30 cellular contexts compared by ENCODE assay signal in the genomic region with DNA sequence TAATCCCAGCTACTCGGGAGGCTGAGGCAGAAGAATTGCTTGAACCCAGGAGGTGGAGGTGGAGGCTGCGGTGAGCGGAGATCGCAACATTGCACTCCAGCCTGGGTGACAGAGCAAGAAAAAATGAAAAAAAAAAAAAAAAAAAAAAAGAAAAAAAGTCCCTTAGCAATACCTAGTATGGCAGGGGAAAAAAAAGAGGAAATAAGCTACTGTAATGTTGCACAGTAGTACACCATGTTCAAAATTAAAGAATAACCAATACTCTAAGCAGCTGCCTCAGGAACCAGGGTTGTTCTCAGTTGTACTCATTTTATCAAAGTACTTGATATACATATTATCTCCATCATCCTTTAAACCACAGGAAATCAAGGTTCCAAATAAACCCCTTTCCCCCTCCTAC. TPM values are rescaled to one million over a fixed set of nuclear protein-coding genes. Genes with fewer than 3 reads are reported as not detected.
A peak's percentile ranks its signal among the peaks of the same experiment; 100 is the strongest.
DNase-seq lines count a peak whose midpoint lies in the region; ATAC-seq and TF ChIP-seq lines count a peak whose summit lies in the region.
"Had no signal": no experiment of that assay in that cellular context is flagged by ENCODE, and none has a peak within 500 bp of the region (broad histone marks: within the 10 kb centered on the region; RNA-seq: fewer than 3 reads in every experiment).

No MANE protein-coding gene starts in this region.

- no peaks in the 10 kb centered on the region for H3K27me3 ChIP-seq in mammary epithelial cell (ENCODE audit: insufficient read depth, low read length)
- H3K27me3 ChIP-seq: BLaER1, dorsolateral prefrontal cortex, right lobe of liver, transverse colon had no signal

- dilution Hi-C loops in mammary epithelial cell (cut with HindIII; ENCODE audit: low sequenced_read_pairs), result no loop called here

- H2AFZ ChIP-seq in mammary epithelial cell (ENCODE audit: low read depth, low read length), result no peak overlapping the region
- H2AFZ ChIP-seq: GM23338 had no signal

- peaks cover 53% of the 10 kb centered on the region for H3K36me3 ChIP-seq in mammary epithelial cell (ENCODE audit: insufficient read depth, low read length)
- H3K36me3 ChIP-seq: prostate gland had no signal

- H3K9me3 ChIP-seq in mammary epithelial cell (replicated peaks; ENCODE audit: insufficient read depth, low read length), result no peaks in the 10 kb centered on the region
- H3K9me3 ChIP-seq: BLaER1, prostate gland, right lobe of liver, transverse colon had no signal

- CTCF ChIA-PET in MCF 10A (lab: Yijun Ruan, JAX), result interaction anchor here (1.0 to 1.5 kb wide), 4 partner anchors 12 to 796 kb away, joined by 3 to 5 read pairs (median 4); a partner anchor contains a TSS
- CTCF ChIA-PET in mammary epithelial cell (lab: Charles Lee; ENCODE audit: low non-redundant PET), result no interaction called here

- no peak overlapping the region for H3K9ac ChIP-seq in mammary epithelial cell (ENCODE audit: insufficient read depth, low read length)
- H3K9ac ChIP-seq: BLaER1 had no signal

- no peaks in the 10 kb centered on the region for H3K27me3 Mint-ChIP-seq in MCF 10A (ENCODE audit: insufficient read depth, unreplicated experiment)
- no peaks in the 10 kb centered on the region for H3K27me3 Mint-ChIP-seq in activated T-helper 17 cell treated with anti-CD3 and anti-CD28 coated beads, Interleukin-2, amount 50 U/mL, for 72 hours
- H3K27me3 Mint-ChIP-seq in stimulated activated naive B cell treated with anti-CD40 and anti-IgM and Interleukin-4, amounts not matched to agents 10 μg/mL and 1 μg/mL and 100 μg/mL, for 72 hours, result no peaks in the 10 kb centered on the region
- H3K27me3 Mint-ChIP-seq: activated CD4-positive, alpha-beta T cell treated with anti-CD3 and anti-CD28 coated beads for 36 hours; naive thymus-derived CD4-positive, alpha-beta T cell had no signal

- in situ Hi-C loops in mammary epithelial cell (cut with MboI; ENCODE audit: low sequenced_read_pairs in 2 of 2), result no loop called here

- no peak overlapping the region for H3K4me3 Mint-ChIP-seq in MCF 10A (ENCODE audit: unreplicated experiment)
- H3K4me3 Mint-ChIP-seq in activated T-helper 17 cell treated with anti-CD3 and anti-CD28 coated beads, Interleukin-2, amount 50 U/mL, for 72 hours, result no peak overlapping the region
- H3K4me3 Mint-ChIP-seq in stimulated activated naive B cell treated with anti-CD40 and anti-IgM and Interleukin-4, amounts not matched to agents 10 μg/mL and 1 μg/mL and 100 μg/mL, for 72 hours, result no peak overlapping the region
- H3K4me3 Mint-ChIP-seq: activated CD4-positive, alpha-beta T cell treated with anti-CD3 and anti-CD28 coated beads for 36 hours; GM23338; naive thymus-derived CD4-positive, alpha-beta T cell had no signal

- peaks cover 14% of the 10 kb centered on the region for H3K79me2 ChIP-seq in mammary epithelial cell (ENCODE audit: insufficient read depth, low read length)

- peak; percentile 46 for ATAC-seq in GM18861 (IDR thresholded peaks at IDR 0.05; ENCODE audit: unreplicated experiment)
- no peak for ATAC-seq in activated T-helper 17 cell treated with anti-CD3 and anti-CD28 coated beads, Interleukin-2, amount 50 U/mL, for 72 hours (replicated peaks)
- peak; percentile 98 to 99 for ATAC-seq in stimulated activated naive B cell treated with anti-CD40 and anti-IgM and Interleukin-4, amounts not matched to agents 10 μg/mL and 1 μg/mL and 100 μg/mL, for 72 hours (replicated peaks)
- ATAC-seq in HG03159 (IDR thresholded peaks at IDR 0.05; ENCODE audit: unreplicated experiment), result no peak
- no peak for ATAC-seq in GM19455 (IDR thresholded peaks at IDR 0.05; ENCODE audit: unreplicated experiment)
- ATAC-seq: activated CD4-positive, alpha-beta T cell treated with anti-CD3 and anti-CD28 coated beads for 36 hours; GM23338; HepG2; naive thymus-derived CD4-positive, alpha-beta T cell; right lobe of liver had no signal

- H3K4me1 ChIP-seq in mammary epithelial cell (ENCODE audit: insufficient read depth, low read length), result peaks cover 4% of the 10 kb centered on the region

- WGBS in mammary epithelial cell (ENCODE audit: low coverage, missing lambda C conversion rate), result 100% methylated on average over 4 of the region's 4 CpGs

- H3K4me2 ChIP-seq in mammary epithelial cell (ENCODE audit: insufficient read depth, low read depth, low read length), result no peak overlapping the region
- H3K4me2 ChIP-seq: BLaER1, GM23338 had no signal

- DNase-seq in MCF 10A (ENCODE audit: unreplicated experiment) (no peak), mammary epithelial cell (no peak), iPS-NIHi11 (ENCODE audit: low spot score) (no peak)
- no peak for DNase-seq in stimulated activated naive B cell treated with anti-CD40 and anti-IgM and Interleukin-4, amounts not matched to agents 10 μg/mL and 1 μg/mL and 100 μg/mL, for 72 hours
- DNase-seq: activated CD4-positive, alpha-beta T cell treated with anti-CD3 and anti-CD28 coated beads for 36 hours; activated CD8-positive, alpha-beta memory T cell treated with anti-CD3 and anti-CD28 coated beads for 24 hours; activated gamma-delta T cell treated with Interleukin-2 at 50 U/mL for 16 hours; activated T-cell treated with anti-CD3 and anti-CD28 coated beads for 4 hours; DMS79 treated with DMSO at 0.1 percent for 48 hours; dorsolateral prefrontal cortex; foreskin melanocyte; GDM1; Kasumi-1; kidney glomerular epithelial cell; midbrain; naive thymus-derived CD4-positive, alpha-beta T cell; NCI-H1048; NCI-H446 treated with DMSO at 0.1 percent for 48 hours; nucleus accumbens; right lobe of liver; stimulated activated CD8-positive, alpha-beta memory T cell treated with anti-CD3 and anti-CD28 coated beads, Interleukin-4, amount 100 ng/mL, for 48 hours had no signal

- POLR2A ChIA-PET in MCF 10A (lab: Yijun Ruan, JAX), result interaction anchor here (0.8 to 1.4 kb wide), 2 partner anchors 17 to 21 kb away, joined by 3 to 4 read pairs; a partner anchor contains a TSS

- H3K4me1 Mint-ChIP-seq in MCF 10A (ENCODE audit: insufficient read depth, unreplicated experiment), result no peaks in the 10 kb centered on the region
- peaks cover 4% of the 10 kb centered on the region for H3K4me1 Mint-ChIP-seq in activated T-helper 17 cell treated with anti-CD3 and anti-CD28 coated beads, Interleukin-2, amount 50 U/mL, for 72 hours
- H3K4me1 Mint-ChIP-seq in stimulated activated naive B cell treated with anti-CD40 and anti-IgM and Interleukin-4, amounts not matched to agents 10 μg/mL and 1 μg/mL and 100 μg/mL, for 72 hours, result peaks cover 11 to 21% of the 10 kb centered on the region in 2 donors
- H3K4me1 Mint-ChIP-seq: activated CD4-positive, alpha-beta T cell treated with anti-CD3 and anti-CD28 coated beads for 36 hours; GM23338 had no signal

- peak overlapping the region; percentile 71 for H3K27ac Mint-ChIP-seq in MCF 10A (ENCODE audit: low read depth, unreplicated experiment)
- peak overlapping the region; percentile 82 for H3K27ac Mint-ChIP-seq in activated T-helper 17 cell treated with anti-CD3 and anti-CD28 coated beads, Interleukin-2, amount 50 U/mL, for 72 hours
- H3K27ac Mint-ChIP-seq in stimulated activated naive B cell treated with anti-CD40 and anti-IgM and Interleukin-4, amounts not matched to agents 10 μg/mL and 1 μg/mL and 100 μg/mL, for 72 hours, result peak overlapping the region; percentile 81
- H3K27ac Mint-ChIP-seq: GM23338 had no signal

- TF ChIP-seq CTCF in MCF 10A (IDR thresholded peaks at IDR 0.05; ENCODE audit: unreplicated experiment) (no peak), mammary epithelial cell (conservative IDR thresholded peaks at IDR 0.05 in 1 of 2, IDR thresholded peaks at IDR 0.05 in 1 of 2; ENCODE audit: extremely low read depth in 1 of 2, insufficient read depth in 1 of 2, low read depth in 1 of 2, low read length in 2 of 2) (no peak)

- BruUV-seq in MCF 10A (replicated peaks; lab: Mats Ljungman, UMichigan) (no TSS peak), mammary epithelial cell (replicated peaks; lab: Mats Ljungman, UMichigan) (no TSS peak)

- H3K27ac ChIP-seq in mammary epithelial cell (ENCODE audit: insufficient read depth, low read depth, low read length), result no peak overlapping the region
- H3K27ac ChIP-seq: BLaER1, prostate gland had no signal

- intact Hi-C loops in MCF 10A (cut with micrococcal nuclease) (no loop called here), mammary epithelial cell (cut with micrococcal nuclease) (no loop called here)

- peaks cover 97% of the 10 kb centered on the region for H3K36me3 Mint-ChIP-seq in MCF 10A (ENCODE audit: insufficient read depth, unreplicated experiment)
- peaks cover 100% of the 10 kb centered on the region for H3K36me3 Mint-ChIP-seq in activated T-helper 17 cell treated with anti-CD3 and anti-CD28 coated beads, Interleukin-2, amount 50 U/mL, for 72 hours (ENCODE audit: low read depth)
- peaks cover 60 to 73% of the 10 kb centered on the region in 2 donors for H3K36me3 Mint-ChIP-seq in stimulated activated naive B cell treated with anti-CD40 and anti-IgM and Interleukin-4, amounts not matched to agents 10 μg/mL and 1 μg/mL and 100 μg/mL, for 72 hours

- no peaks in the 10 kb centered on the region for H3K9me3 Mint-ChIP-seq in MCF 10A (ENCODE audit: unreplicated experiment)
- no peaks in the 10 kb centered on the region for H3K9me3 Mint-ChIP-seq in activated T-helper 17 cell treated with anti-CD3 and anti-CD28 coated beads, Interleukin-2, amount 50 U/mL, for 72 hours
- peaks cover 0 to 1% of the 10 kb centered on the region in 2 donors for H3K9me3 Mint-ChIP-seq in stimulated activated naive B cell treated with anti-CD40 and anti-IgM and Interleukin-4, amounts not matched to agents 10 μg/mL and 1 μg/mL and 100 μg/mL, for 72 hours
- H3K9me3 Mint-ChIP-seq: GM23338; naive thymus-derived CD4-positive, alpha-beta T cell had no signal

- no peak overlapping the region for H3K4me3 ChIP-seq in mammary epithelial cell (replicated peaks in 1 of 3; ENCODE audit: insufficient read depth in 1 of 3, low read depth in 2 of 3, low read length in 3 of 3)
- H3K4me3 ChIP-seq: BLaER1, dorsolateral prefrontal cortex, GM23338, prostate gland, right lobe of liver, transverse colon had no signal

- no peaks in the 10 kb centered on the region for H4K20me1 ChIP-seq in mammary epithelial cell (ENCODE audit: insufficient read depth, low read length)
- H4K20me1 ChIP-seq: BLaER1 had no signal

RNA-seq across cellular contexts. Expression of a gene that starts 17.3 kb away (rescaled TPM):
- total RNA-seq in MCF 10A (2022), result 38.2 and 43.7 TPM in 2 replicates
- total RNA-seq in mammary epithelial cell, result 10 to 100 TPM; 26.0 to 30.7 TPM
- polyA plus RNA-seq in mammary epithelial cell, result 46.6 TPM
- 34.0 TPM for polyA minus RNA-seq in mammary epithelial cell
- 10 to 100 TPM; 33.8 to 38.6 TPM for total RNA-seq in activated T-helper 17 cell treated with anti-CD3 and anti-CD28 coated beads, Interleukin-2, amount 50 U/mL, for 72 hours

RNA-seq across cellular contexts. Expression of a gene that starts 37.1 kb away (rescaled TPM):
- total RNA-seq in MCF 10A (2022), result 66.9 and 74.1 TPM in 2 replicates
- total RNA-seq in mammary epithelial cell, result 10 to 100 TPM; 42.5 to 64.1 TPM
- polyA plus RNA-seq in mammary epithelial cell, result 29.0 TPM
- 25.5 TPM for polyA minus RNA-seq in mammary epithelial cell
- 100 to 1,000 TPM in 1 of 2 donors, 10 to 100 TPM in 1; 67.6 to 144 TPM for total RNA-seq in activated T-helper 17 cell treated with anti-CD3 and anti-CD28 coated beads, Interleukin-2, amount 50 U/mL, for 72 hours

Comparison
In these comparisons a context has a peak if more than half of its experiments do, and no peak if none do; other contexts are left out.
1. ATAC-seq: peak in GM18861 (single experiment) and stimulated activated naive B cell treated with anti-CD40 and anti-IgM and Interleukin-4, amounts not matched to agents 10 μg/mL and 1 μg/mL and 100 μg/mL, for 72 hours (2 of 2); none in activated T-helper 17 cell treated with anti-CD3 and anti-CD28 coated beads, Interleukin-2, amount 50 U/mL, for 72 hours (single experiment), HG03159 (single experiment) and GM19455 (single experiment).
2. Peak in every context shown above with its lines, with median percentiles within 50 percentile points of each other: H3K27ac Mint-ChIP-seq.